Comparison of ENCODE assay signal across 8 cellular contexts in genomic region chr1:26145041-26145959, GRCh38. TPM values are rescaled to one million over a fixed set of nuclear protein-coding genes. Genes with fewer than 3 reads are reported as not detected.
A peak's percentile ranks its signal among the peaks of the same experiment; 100 is the strongest.
DNase-seq lines count a peak whose midpoint lies in the region; ATAC-seq and TF ChIP-seq lines count a peak whose summit lies in the region.

No MANE protein-coding gene starts in this region.

- no peak for TF ChIP-seq EP300 in gastroesophageal sphincter (IDR thresholded peaks at IDR 0.05)

- H3K27me3 ChIP-seq in gastroesophageal sphincter (peaks cover 25% of the 10 kb centered on the region), tibial artery (peaks cover 0 to 31% of the 10 kb centered on the region in 2 donors)

- TF ChIP-seq POLR2A in gastroesophageal sphincter (IDR thresholded peaks at IDR 0.05) = no peak

- H3K9me3 ChIP-seq in gastroesophageal sphincter (no peaks in the 10 kb centered on the region), tibial artery (no peaks in the 10 kb centered on the region)

- H3K4me3 Mint-ChIP-seq in osteocyte (ENCODE audit: unreplicated experiment) = no peak overlapping the region

- H3K36me3 Mint-ChIP-seq in osteocyte (ENCODE audit: unreplicated experiment) = no peaks in the 10 kb centered on the region

- ATAC-seq in gastroesophageal sphincter (peak; percentile 87), HG03159 (IDR thresholded peaks at IDR 0.05; ENCODE audit: unreplicated experiment) (no peak)

- no peak overlapping the region for H3K27ac Mint-ChIP-seq in osteocyte (ENCODE audit: unreplicated experiment)

- no peaks in the 10 kb centered on the region for H3K36me3 ChIP-seq in gastroesophageal sphincter
- no peaks in the 10 kb centered on the region for H3K36me3 ChIP-seq in tibial artery

- in situ Hi-C loops in SK-MEL-5 (cut with HindIII; ENCODE audit: low pct_unique_long_range_greater_than_20kb, low sequenced_read_pairs) = no loop called here

- H3K27me3 Mint-ChIP-seq in osteocyte (ENCODE audit: unreplicated experiment) = peaks cover 28% of the 10 kb centered on the region

- DNase-seq in GF-D8 (lab: John Stamatoyannopoulos, UW) = peak; percentile 53
- DNase-seq in NAMALWA (ENCODE audit: low spot score) = peak; percentile 88
- peak; percentile 88 for DNase-seq in SK-MEL-5 (ENCODE audit: low read depth, low spot score)
- DNase-seq in activated effector memory CD4-positive, alpha-beta T cell treated with Interleukin-2 at 50 U/mL for 16 hours = peak; percentile 61
- DNase-seq in osteocyte (ENCODE audit: extremely low spot score, unreplicated experiment) = peak; percentile 89
- peak; percentile 77 to 83 for DNase-seq in tibial artery

- H3K4me1 ChIP-seq in gastroesophageal sphincter (peaks cover 0 to 8% (median 0%) of the 10 kb centered on the region in 3 donors), tibial artery (peaks cover 0 to 5% (median 0%) of the 10 kb centered on the region in 4 donors)

- H3K4me3 ChIP-seq in gastroesophageal sphincter = no peak overlapping the region
- H3K4me3 ChIP-seq in tibial artery = no peak overlapping the region

- intact Hi-C loops in tibial artery (cut with DNase I; ENCODE audit: low total_unique reads) = loop anchor here (5.0 kb wide), 1 partner anchor 43 kb away; no protein-coding TSS in a partner anchor

- no peak overlapping the region for H3K27ac ChIP-seq in gastroesophageal sphincter
- no peak overlapping the region for H3K27ac ChIP-seq in tibial artery

- 7 to 14% methylated on average over 5 to 14 of the region's 19 CpGs for WGBS in gastroesophageal sphincter (ENCODE audit: low coverage in 1 of 2), 2 donors

- TF ChIP-seq CTCF in gastroesophageal sphincter (IDR thresholded peaks at IDR 0.05) (peak; percentile 60 to 81 (median 80)), osteocyte (IDR thresholded peaks at IDR 0.05) (peak; percentile 83), tibial artery (IDR thresholded peaks at IDR 0.05) (peak; percentile 71 to 74)

- peaks cover 2% of the 10 kb centered on the region for H3K4me1 Mint-ChIP-seq in osteocyte (ENCODE audit: unreplicated experiment)

- H3K9me3 Mint-ChIP-seq in osteocyte (ENCODE audit: unreplicated experiment) = no peaks in the 10 kb centered on the region

RNA-seq across cellular contexts. Expression of gene FAM110D, which starts 13.6 kb away (rescaled TPM):
- 0.05 TPM in 1 of 2 replicates, not detected in the other for total RNA-seq in SK-MEL-5 (2014; rRNA removed; shearing (Covaris generic))
- polyA plus RNA-seq in SK-MEL-5 (2015; cell fraction: cytosol; rRNA removed) = 0.05 TPM in 1 of 2 replicates, not detected in the other
- polyA plus RNA-seq in SK-MEL-5 (2015; cell fraction: nucleus; rRNA removed) = not detected in 2 replicates
- total RNA-seq in gastroesophageal sphincter (10 to 100 TPM in 1 of 4 donors, 1 to 10 TPM in 3; 3.4 to 12.5 (median 7.7) TPM), osteocyte (not detected in 2 replicates)

RNA-seq across cellular contexts. Expression of gene C1orf232, which starts 23.5 kb away (rescaled TPM):
- not detected in 2 replicates for total RNA-seq in SK-MEL-5 (2014; rRNA removed; shearing (Covaris generic))
- not detected in 2 replicates for polyA plus RNA-seq in SK-MEL-5 (2015; cell fraction: cytosol; rRNA removed)
- polyA plus RNA-seq in SK-MEL-5 (2015; cell fraction: nucleus; rRNA removed) = not detected in 2 replicates
- total RNA-seq in gastroesophageal sphincter (not detected), osteocyte (not detected in 2 replicates)

RNA-seq across cellular contexts. Expression of gene ZNF593, which starts 24.4 kb away (rescaled TPM):
- 49.2 and 58.5 TPM in 2 replicates for total RNA-seq in SK-MEL-5 (2014; rRNA removed; shearing (Covaris generic))
- 108 and 164 TPM in 2 replicates for polyA plus RNA-seq in SK-MEL-5 (2015; cell fraction: cytosol; rRNA removed)
- polyA plus RNA-seq in SK-MEL-5 (2015; cell fraction: nucleus; rRNA removed) = 16.1 and 30.8 TPM in 2 replicates
- total RNA-seq in gastroesophageal sphincter = 10 to 100 TPM in 3 of 4 donors, 1 to 10 TPM in 1; 5.0 to 22.8 (median 16.6) TPM
- total RNA-seq in osteocyte = 26.8 and 28.6 TPM in 2 replicates

RNA-seq across cellular contexts. Expression of gene ZNF593OS, which starts 26.3 kb away (rescaled TPM):
- total RNA-seq in SK-MEL-5 (2014; rRNA removed; shearing (Covaris generic)) = not detected in 2 replicates
- not detected in 2 replicates for polyA plus RNA-seq in SK-MEL-5 (2015; cell fraction: cytosol; rRNA removed)
- not detected in 2 replicates for polyA plus RNA-seq in SK-MEL-5 (2015; cell fraction: nucleus; rRNA removed)
- total RNA-seq in gastroesophageal sphincter (not detected), osteocyte (not detected in 2 replicates)

RNA-seq across cellular contexts. Expression of gene CNKSR1, which starts 32.0 kb away (rescaled TPM):
- 0.08 and 0.27 TPM in 2 replicates for total RNA-seq in SK-MEL-5 (2014; rRNA removed; shearing (Covaris generic))
- polyA plus RNA-seq in SK-MEL-5 (2015; cell fraction: cytosol; rRNA removed) = 0.54 and 1.4 TPM in 2 replicates
- 1.3 and 5.6 TPM in 2 replicates for polyA plus RNA-seq in SK-MEL-5 (2015; cell fraction: nucleus; rRNA removed)
- 1 to 10 TPM in 2 of 4 donors, under 1 TPM in 1, not detected in 1; 0.81 to 1.7 (median 1.1) TPM for total RNA-seq in gastroesophageal sphincter
- 0.89 and 1.1 TPM in 2 replicates for total RNA-seq in osteocyte
